ENCODE assay signal across 2 cellular contexts in genomic region chr15:41160639-41161315, GRCh38.
TF ChIP-seq lines count a peak whose summit lies in the region.

No MANE protein-coding gene starts in this region.

TF ChIP-seq in A549, 52 proteins besides CTCF, POLR2A, EP300 and RAD21:
- TF ChIP-seq JUNB (IDR thresholded peaks at IDR 0.05) = no peak
- TF ChIP-seq CEBPB (IDR thresholded peaks at IDR 0.05) = 0 out of 4 replicates have a peak, but pooled peaks of 1 of the 2 experiments have one; percentile 7

TF ChIP-seq in IMR-90, 13 proteins besides CTCF, POLR2A, EP300 and RAD21:
- TF ChIP-seq ELK1 (IDR thresholded peaks at IDR 0.05; ENCODE audit: borderline replicate concordance, low read depth, low read length) (no peak), CEBPB (IDR thresholded peaks at IDR 0.05; ENCODE audit: low read depth, low read length) (peak; percentile 45; the same call in 1 of the 2 replicates)
